19 cellular contexts compared by ENCODE assay signal in the genomic region with DNA sequence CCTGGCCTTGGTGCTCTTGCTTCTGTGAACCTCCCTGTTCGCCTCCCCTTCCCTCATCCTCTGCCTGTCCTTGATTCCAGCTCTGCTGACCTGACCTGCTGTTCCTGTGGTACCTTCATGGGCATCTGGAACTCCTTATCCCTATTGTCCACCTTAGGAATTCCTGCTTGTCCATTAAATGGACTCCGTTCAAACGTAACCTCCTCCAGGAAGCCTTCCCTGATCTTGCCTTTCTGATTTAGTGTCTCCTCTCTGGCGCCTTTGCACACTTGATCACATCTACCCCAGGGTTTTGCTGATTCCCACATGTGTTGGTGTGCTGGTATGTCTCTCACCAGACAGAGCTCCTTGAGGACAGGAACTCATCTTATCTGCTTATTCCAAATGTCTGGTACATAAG. TPM values are rescaled to one million over a fixed set of nuclear protein-coding genes. Genes with fewer than 3 reads are reported as not detected.
"Had no signal": no experiment of that assay in that cellular context is flagged by ENCODE, and none has a peak within 500 bp of the region (broad histone marks: within the 10 kb centered on the region; RNA-seq: fewer than 3 reads in every experiment).

No MANE protein-coding gene starts in this region.

- H3K4me1 Mint-ChIP-seq: activated naive CD8-positive, alpha-beta T cell treated with anti-CD3 and anti-CD28 coated beads, Interleukin-2, amount 50 U/mL, for 24 hours; immature natural killer cell had no signal

- H3K4me2 ChIP-seq: SK-N-SH had no signal

- H3K27ac Mint-ChIP-seq: activated naive CD8-positive, alpha-beta T cell treated with anti-CD3 and anti-CD28 coated beads, Interleukin-2, amount 50 U/mL, for 24 hours; immature natural killer cell; natural killer cell treated with Interleukin-12 subunit alpha and Interleukin-12 subunit beta and Interleukin-15 and Interleukin-18, amount 100 ng/mL, for 72 hours; stimulated activated naive CD8-positive, alpha-beta T cell treated with anti-CD3 and anti-CD28 coated beads, Interleukin-15, Interleukin-2, amounts not matched to agents 100 ng/mL and 50 ng/mL, for 24 hours; WTC11 had no signal

- H3K9me3 ChIP-seq: colonic mucosa, prostate gland, SK-N-SH had no signal

- DNase-seq: activated CD4-positive, alpha-beta T cell treated with anti-CD3 and anti-CD28 coated beads for 48 hours; activated naive CD4-positive, alpha-beta T cell treated with Interleukin-2 at 50 U/mL for 16 hours; activated naive CD8-positive, alpha-beta T cell treated with anti-CD3 and anti-CD28 coated beads, Interleukin-2, amount 50 U/mL, for 24 hours; colonic mucosa; effector CD4-positive, alpha-beta T cell; immature natural killer cell; occipital lobe; SK-N-SH; stimulated activated CD4-positive, alpha-beta T cell treated with anti-CD3 and anti-CD28 coated beads, Interleukin-15, amount 100 ng/mL, for 24 hours; stimulated activated CD4-positive, alpha-beta T cell treated with anti-CD3 and anti-CD28 coated beads, Interleukin-4, amount 100 ng/mL, for 24 hours; trophoblast cell had no signal

- H3K27me3 Mint-ChIP-seq: stimulated activated naive CD8-positive, alpha-beta T cell treated with anti-CD3 and anti-CD28 coated beads, Interleukin-15, Interleukin-2, amounts not matched to agents 100 ng/mL and 50 ng/mL, for 24 hours had no signal

- H3K4me3 ChIP-seq: colonic mucosa, lung, prostate gland had no signal

- ATAC-seq: activated naive CD8-positive, alpha-beta T cell treated with anti-CD3 and anti-CD28 coated beads, Interleukin-2, amount 50 U/mL, for 24 hours; natural killer cell treated with Interleukin-12 subunit alpha and Interleukin-12 subunit beta and Interleukin-15 and Interleukin-18, amount 100 ng/mL, for 72 hours; WTC11 had no signal

- H3K9me3 Mint-ChIP-seq: activated naive CD8-positive, alpha-beta T cell treated with anti-CD3 and anti-CD28 coated beads, Interleukin-2, amount 50 U/mL, for 24 hours; immature natural killer cell; natural killer cell treated with Interleukin-12 subunit alpha and Interleukin-12 subunit beta and Interleukin-15 and Interleukin-18, amount 100 ng/mL, for 72 hours; stimulated activated naive CD8-positive, alpha-beta T cell treated with anti-CD3 and anti-CD28 coated beads, Interleukin-15, Interleukin-2, amounts not matched to agents 100 ng/mL and 50 ng/mL, for 24 hours; WTC11 had no signal

- H3K9ac ChIP-seq: SK-N-SH had no signal

- H3K27ac ChIP-seq: colonic mucosa had no signal

- H3K4me1 ChIP-seq: prostate gland had no signal

- H3K27me3 ChIP-seq: colonic mucosa had no signal

- H3K36me3 ChIP-seq: colonic mucosa, prostate gland had no signal

- H3K4me3 Mint-ChIP-seq: activated naive CD8-positive, alpha-beta T cell treated with anti-CD3 and anti-CD28 coated beads, Interleukin-2, amount 50 U/mL, for 24 hours; immature natural killer cell; natural killer cell treated with Interleukin-12 subunit alpha and Interleukin-12 subunit beta and Interleukin-15 and Interleukin-18, amount 100 ng/mL, for 72 hours; stimulated activated naive CD8-positive, alpha-beta T cell treated with anti-CD3 and anti-CD28 coated beads, Interleukin-15, Interleukin-2, amounts not matched to agents 100 ng/mL and 50 ng/mL, for 24 hours; WTC11 had no signal

- H3K36me3 Mint-ChIP-seq: natural killer cell treated with Interleukin-12 subunit alpha and Interleukin-12 subunit beta and Interleukin-15 and Interleukin-18, amount 100 ng/mL, for 72 hours; WTC11 had no signal

RNA-seq across cellular contexts. Expression of a gene that starts 55.4 kb away (rescaled TPM):
- total RNA-seq: astrocyte; endothelial cell of umbilical vein; natural killer cell treated with Interleukin-12 subunit alpha and Interleukin-12 subunit beta and Interleukin-15 and Interleukin-18, amount 100 ng/mL, for 72 hours; T-helper 1 cell treated with Interleukin-12 subunit alpha and Interleukin-12 subunit beta and Interleukin-4 antibody, amounts not matched to agents 30 ng/mL and 1 ng/mL, for 36 hours had no signal
